ENCODE assay signal across 13 cellular contexts in genomic region chr10:73866621-73867020, GRCh38. TPM values are rescaled to one million over a fixed set of nuclear protein-coding genes. Genes with fewer than 3 reads are reported as not detected.
DNase-seq lines count a peak whose midpoint lies in the region; ATAC-seq and TF ChIP-seq lines count a peak whose summit lies in the region.
"Had no signal": no experiment of that assay in that cellular context is flagged by ENCODE, and none has a peak within 500 bp of the region (broad histone marks: within the 10 kb centered on the region; RNA-seq: fewer than 3 reads in every experiment).

No MANE protein-coding gene starts in this region.

- peaks cover 27% of the 10 kb centered on the region for H3K4me1 Mint-ChIP-seq in activated T-helper 17 cell treated with anti-CD3 and anti-CD28 coated beads, Interleukin-2, amount 50 U/mL, for 72 hours

- H3K27me3 ChIP-seq in heart right ventricle, result no peaks in the 10 kb centered on the region
- no peaks in the 10 kb centered on the region for H3K27me3 ChIP-seq in lower lobe of right lung (ENCODE audit: low read depth)
- no peaks in the 10 kb centered on the region for H3K27me3 ChIP-seq in upper lobe of left lung

- ATAC-seq in heart right ventricle (no peak), lower lobe of right lung (no peak), upper lobe of left lung (ENCODE audit: low FRiP score in 2 of 2) (no peak), HG03520 (IDR thresholded peaks at IDR 0.05; ENCODE audit: unreplicated experiment) (no peak)
- no peak for ATAC-seq in activated T-helper 17 cell treated with anti-CD3 and anti-CD28 coated beads, Interleukin-2, amount 50 U/mL, for 72 hours (replicated peaks)
- no peak for ATAC-seq in activated CD4-positive, CD25-positive, alpha-beta regulatory T cell treated with anti-CD3 and anti-CD28 coated beads, Interleukin-2, amount 50 U/mL, for 24 hours
- ATAC-seq: Panc1 had no signal

- H3K27ac ChIP-seq in heart right ventricle (peak overlapping the region in 7 of 10 donors; percentile 35 to 89 (median 66)), lower lobe of right lung (peak overlapping the region; percentile 78), upper lobe of left lung (peak overlapping the region; percentile 58 to 88 (median 80))
- H3K27ac ChIP-seq: epithelial cell of prostate had no signal

- peaks cover 11% of the 10 kb centered on the region for H3K36me3 Mint-ChIP-seq in activated T-helper 17 cell treated with anti-CD3 and anti-CD28 coated beads, Interleukin-2, amount 50 U/mL, for 72 hours (ENCODE audit: low read depth)

- H3K36me3 ChIP-seq in heart right ventricle (peaks cover 0 to 39% (median 0%) of the 10 kb centered on the region in 9 donors), lower lobe of right lung (peaks cover 41% of the 10 kb centered on the region), upper lobe of left lung (peaks cover 0 to 30% (median 17%) of the 10 kb centered on the region in 4 donors)

- TF ChIP-seq CTCF in heart right ventricle (IDR thresholded peaks at IDR 0.05) (no peak), lower lobe of right lung (IDR thresholded peaks at IDR 0.05) (no peak), upper lobe of left lung (IDR thresholded peaks at IDR 0.05) (no peak), GM13977 (IDR thresholded peaks at IDR 0.05; ENCODE audit: extremely low read depth, insufficient read depth, missing control alignments) (no peak)

- H3K9me3 ChIP-seq in heart right ventricle (no peaks in the 10 kb centered on the region), lower lobe of right lung (no peaks in the 10 kb centered on the region), upper lobe of left lung (no peaks in the 10 kb centered on the region)

- H3K27me3 Mint-ChIP-seq in activated T-helper 17 cell treated with anti-CD3 and anti-CD28 coated beads, Interleukin-2, amount 50 U/mL, for 72 hours, result no peaks in the 10 kb centered on the region
- H3K27me3 Mint-ChIP-seq: type B pancreatic cell had no signal

- 88 to 90% methylated on average over 7 of the region's 7 CpGs for WGBS in heart right ventricle, 2 donors
- WGBS in upper lobe of left lung, 2 donors, result 81 to 84% methylated on average over 7 of the region's 7 CpGs

- H3K27ac Mint-ChIP-seq in activated T-helper 17 cell treated with anti-CD3 and anti-CD28 coated beads, Interleukin-2, amount 50 U/mL, for 72 hours, result peak overlapping the region; percentile 94
- H3K27ac Mint-ChIP-seq: type B pancreatic cell had no signal

- H3K4me3 ChIP-seq in heart right ventricle (no peak overlapping the region), lower lobe of right lung (no peak overlapping the region), upper lobe of left lung (no peak overlapping the region)

- TF ChIP-seq POLR2A in upper lobe of left lung (IDR thresholded peaks at IDR 0.05), result no peak

- intact Hi-C loops in heart right ventricle (cut with DNase I) (no loop called here), cardiac septum (cut with DNase I) (no loop called here), lower lobe of right lung (cut with DNase I) (no loop called here)

- no peaks in the 10 kb centered on the region for H3K9me3 Mint-ChIP-seq in activated T-helper 17 cell treated with anti-CD3 and anti-CD28 coated beads, Interleukin-2, amount 50 U/mL, for 72 hours
- H3K9me3 Mint-ChIP-seq: type B pancreatic cell had no signal

- H3K4me3 Mint-ChIP-seq in activated T-helper 17 cell treated with anti-CD3 and anti-CD28 coated beads, Interleukin-2, amount 50 U/mL, for 72 hours, result peak overlapping the region; percentile 85
- H3K4me3 Mint-ChIP-seq: type B pancreatic cell had no signal

- in situ Hi-C loops in GM13977 (cut with MboI; ENCODE audit: low pct_unique_long_range_greater_than_20kb, low sequenced_read_pairs, unreplicated experiment), result no loop called here

- peaks cover 5 to 70% (median 38%) of the 10 kb centered on the region in 9 donors for H3K4me1 ChIP-seq in heart right ventricle
- peaks cover 56% of the 10 kb centered on the region for H3K4me1 ChIP-seq in lower lobe of right lung
- H3K4me1 ChIP-seq in upper lobe of left lung, result peaks cover 28 to 48% (median 35%) of the 10 kb centered on the region in 4 donors

- DNase-seq in heart right ventricle, result no peak
- no peak for DNase-seq in cardiac septum (ENCODE audit: low spot score)
- no peak for DNase-seq in lower lobe of right lung
- no peak for DNase-seq in upper lobe of left lung
- DNase-seq in GM13977 (ENCODE audit: low spot score), result no peak
- DNase-seq: NCI-H187; stimulated activated CD4-positive, alpha-beta T cell treated with anti-CD3 and anti-CD28 coated beads, Interleukin-2, amount 100 ng/mL, for 48 hours had no signal

- TF ChIP-seq EP300 in upper lobe of left lung (IDR thresholded peaks at IDR 0.05), result no peak

RNA-seq across cellular contexts. Expression of gene CAMK2G, which starts 7.7 kb away (rescaled TPM):
- 10 to 100 TPM in 9 of 10 donors, 1 to 10 TPM in 1; 9.4 to 16.7 (median 12.7) TPM for total RNA-seq in heart right ventricle
- polyA plus RNA-seq in heart right ventricle, result 1 to 10 TPM; 8.5 to 9.9 TPM
- 12.7 TPM for total RNA-seq in cardiac septum
- total RNA-seq in activated T-helper 17 cell treated with anti-CD3 and anti-CD28 coated beads, Interleukin-2, amount 50 U/mL, for 72 hours, result 10 to 100 TPM; 19.5 to 23.2 TPM
- 38.4 TPM for total RNA-seq in lower lobe of right lung
- total RNA-seq in upper lobe of left lung, result 10 to 100 TPM; 25.7 to 52.3 (median 43.0) TPM

RNA-seq across cellular contexts. Expression of gene PLAU, which starts 44.3 kb away (rescaled TPM):
- total RNA-seq in heart right ventricle (10 to 100 TPM in 2 of 10 donors, 1 to 10 TPM in 8; 4.4 to 44.3 (median 9.1) TPM), cardiac septum (15.3 TPM), lower lobe of right lung (29.0 TPM), upper lobe of left lung (10 to 100 TPM in 3 of 6 donors, 1 to 10 TPM in 3; 8.2 to 38.8 (median 12.4) TPM)
- 10 to 100 TPM in 1 of 2 donors, 1 to 10 TPM in 1; 5.6 to 10.4 TPM for polyA plus RNA-seq in heart right ventricle
- total RNA-seq in activated T-helper 17 cell treated with anti-CD3 and anti-CD28 coated beads, Interleukin-2, amount 50 U/mL, for 72 hours, result under 1 TPM; 0.37 to 0.67 TPM

RNA-seq across cellular contexts. Expression of gene NDST2, which starts 55.2 kb away (rescaled TPM):
- total RNA-seq in heart right ventricle, result 10 to 100 TPM in 8 of 10 donors, 1 to 10 TPM in 2; 8.3 to 15.7 (median 11.5) TPM
- 10 to 100 TPM in 1 of 2 donors, 1 to 10 TPM in 1; 7.2 to 12.9 TPM for polyA plus RNA-seq in heart right ventricle
- 16.0 TPM for total RNA-seq in cardiac septum
- total RNA-seq in activated T-helper 17 cell treated with anti-CD3 and anti-CD28 coated beads, Interleukin-2, amount 50 U/mL, for 72 hours, result 10 to 100 TPM; 41.2 to 64.0 TPM
- total RNA-seq in lower lobe of right lung, result 32.3 TPM
- total RNA-seq in upper lobe of left lung, result 10 to 100 TPM; 26.4 to 92.2 (median 38.3) TPM
